ENCODE assay signal across 8 cellular contexts in the genomic region with DNA sequence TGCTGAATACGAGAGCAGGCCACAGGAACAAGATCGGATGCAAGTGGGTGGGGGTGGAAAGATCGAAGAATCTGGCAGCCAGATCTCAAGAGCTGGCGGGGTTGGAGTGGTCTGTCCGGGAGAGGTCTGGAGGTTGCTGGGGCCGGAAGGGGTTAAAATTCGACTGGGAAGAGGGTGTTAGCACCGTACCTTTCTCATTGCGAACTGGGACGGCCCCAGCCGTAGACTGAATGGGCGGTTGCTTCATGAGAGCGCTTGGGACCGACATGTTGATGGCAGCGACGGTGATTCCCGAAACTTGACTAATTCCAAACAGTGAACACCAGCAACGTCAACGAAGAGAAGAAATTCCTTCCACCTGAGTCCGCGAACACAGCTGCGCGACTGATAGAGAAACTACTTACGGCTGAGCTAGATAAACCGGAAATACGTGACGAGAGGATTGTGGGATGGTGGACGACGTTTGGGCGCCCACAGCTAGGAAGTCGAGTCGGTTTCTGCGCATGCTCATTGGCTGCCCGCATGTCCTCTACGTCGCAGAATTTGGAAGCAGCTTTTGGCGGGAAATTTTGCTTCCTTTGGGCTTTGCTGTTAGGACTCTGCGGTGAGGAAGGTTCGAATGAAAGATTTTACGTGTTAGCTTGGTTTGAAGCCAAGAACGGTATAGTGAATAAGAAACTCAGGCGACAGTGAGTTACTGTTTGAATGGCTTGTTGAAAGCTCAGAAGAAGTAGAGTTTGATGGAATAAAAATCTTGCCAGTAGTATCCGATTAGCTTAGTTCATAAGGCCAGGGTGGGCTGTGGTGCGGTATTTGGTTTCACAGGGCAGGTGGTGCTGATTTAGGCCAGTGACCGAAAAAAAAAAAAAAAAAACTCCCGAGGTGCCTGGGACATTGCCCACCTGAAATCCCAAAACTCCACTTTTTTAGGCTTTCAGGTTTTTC. TPM values are rescaled to one million over a fixed set of nuclear protein-coding genes. Genes with fewer than 3 reads are reported as not detected.
A peak's percentile ranks its signal among the peaks of the same experiment; 100 is the strongest.
DNase-seq lines count a peak whose midpoint lies in the region; ATAC-seq and TF ChIP-seq lines count a peak whose summit lies in the region.

Gene MFAP1 (minus strand): TSS at position 389 of the 945 bp plus-strand sequence. CDS start 121 bp downstream, at position 268.

- DNase-seq in GF-D8 (lab: John Stamatoyannopoulos, UW) (peak; percentile 88), NCI-H1092 (lab: John Stamatoyannopoulos, UW) (peak; percentile 91), globus pallidus (ENCODE audit: low spot score) (peak; percentile 96), nucleus accumbens (lab: John Stamatoyannopoulos, UW) (peak; percentile 29 to 97 (median 90)), suprapubic skin (ENCODE audit: low spot score in 2 of 2) (peak; percentile 94 to 97)

- peaks cover 2% of the 10 kb centered on the region for H3K36me3 ChIP-seq in suprapubic skin

- TF ChIP-seq EP300 in suprapubic skin (IDR thresholded peaks at IDR 0.05) = no peak

- ATAC-seq in HG02588 (IDR thresholded peaks at IDR 0.05; ENCODE audit: unreplicated experiment) = peak; percentile 78
- peak; percentile 88 for ATAC-seq in SK-N-SH treated with all-trans-retinoic acid at 6 μM for 48 hours

- peak in 1 of 2 donors; percentile 85 for TF ChIP-seq POLR2A in suprapubic skin (IDR thresholded peaks at IDR 0.05)

- 9% methylated on average over 38 of the region's 46 CpGs for WGBS in suprapubic skin

- peak within 1 kb of the TSS; percentile 77 for H3K4me3 ChIP-seq in suprapubic skin

- H3K4me1 ChIP-seq in suprapubic skin = peaks cover 45% of the 10 kb centered on the region

- H3K27ac ChIP-seq in suprapubic skin = peak within 1 kb of the TSS; percentile 91

- H3K4me3 Mint-ChIP-seq in activated naive CD4-positive, alpha-beta T cell treated with anti-CD3 and anti-CD28 coated beads, Interleukin-2, amount 50 U/mL, for 24 hours = peak within 1 kb of the TSS; percentile 99

- H3K27ac Mint-ChIP-seq in activated naive CD4-positive, alpha-beta T cell treated with anti-CD3 and anti-CD28 coated beads, Interleukin-2, amount 50 U/mL, for 24 hours = peak within 1 kb of the TSS; percentile 99

- H3K27me3 ChIP-seq in suprapubic skin = no peaks in the 10 kb centered on the region

- H3K9me3 Mint-ChIP-seq in activated naive CD4-positive, alpha-beta T cell treated with anti-CD3 and anti-CD28 coated beads, Interleukin-2, amount 50 U/mL, for 24 hours = no peaks in the 10 kb centered on the region

- no peak for TF ChIP-seq CTCF in suprapubic skin (IDR thresholded peaks at IDR 0.05)

- H3K36me3 Mint-ChIP-seq in activated naive CD4-positive, alpha-beta T cell treated with anti-CD3 and anti-CD28 coated beads, Interleukin-2, amount 50 U/mL, for 24 hours = peaks cover 5% of the 10 kb centered on the region

- peaks cover 59% of the 10 kb centered on the region for H3K4me1 Mint-ChIP-seq in activated naive CD4-positive, alpha-beta T cell treated with anti-CD3 and anti-CD28 coated beads, Interleukin-2, amount 50 U/mL, for 24 hours

- H3K27me3 Mint-ChIP-seq in activated naive CD4-positive, alpha-beta T cell treated with anti-CD3 and anti-CD28 coated beads, Interleukin-2, amount 50 U/mL, for 24 hours = no peaks in the 10 kb centered on the region

- no peaks in the 10 kb centered on the region for H3K9me3 ChIP-seq in suprapubic skin

TF ChIP-seq in SK-N-SH treated with all-trans-retinoic acid at 6 μM for 48 hours, 23 proteins besides CTCF, POLR2A, EP300 and RAD21:
- TF ChIP-seq ZNF70 (CRISPR knock-in tag; IDR thresholded peaks at IDR 0.05) = no peak
- TF ChIP-seq, protein P1, sequence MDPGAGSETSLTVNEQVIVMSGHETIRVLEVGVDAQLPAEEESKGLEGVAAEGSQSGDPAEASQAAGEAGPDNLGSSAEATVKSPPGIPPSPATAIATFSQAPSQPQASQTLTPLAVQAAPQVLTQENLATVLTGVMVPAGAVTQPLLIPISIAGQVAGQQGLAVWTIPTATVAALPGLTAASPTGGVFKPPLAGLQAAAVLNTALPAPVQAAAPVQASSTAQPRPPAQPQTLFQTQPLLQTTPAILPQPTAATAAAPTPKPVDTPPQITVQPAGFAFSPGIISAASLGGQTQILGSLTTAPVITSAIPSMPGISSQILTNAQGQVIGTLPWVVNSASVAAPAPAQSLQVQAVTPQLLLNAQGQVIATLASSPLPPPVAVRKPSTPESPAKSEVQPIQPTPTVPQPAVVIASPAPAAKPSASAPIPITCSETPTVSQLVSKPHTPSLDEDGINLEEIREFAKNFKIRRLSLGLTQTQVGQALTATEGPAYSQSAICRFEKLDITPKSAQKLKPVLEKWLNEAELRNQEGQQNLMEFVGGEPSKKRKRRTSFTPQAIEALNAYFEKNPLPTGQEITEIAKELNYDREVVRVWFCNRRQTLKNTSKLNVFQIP (CRISPR knock-in tag; IDR thresholded peaks at IDR 0.05; ENCODE audit: borderline replicate concordance, low read depth) = no peak
- TF ChIP-seq ZFP3 (CRISPR knock-in tag; IDR thresholded peaks at IDR 0.05) = no peak
- TF ChIP-seq, protein P2, sequence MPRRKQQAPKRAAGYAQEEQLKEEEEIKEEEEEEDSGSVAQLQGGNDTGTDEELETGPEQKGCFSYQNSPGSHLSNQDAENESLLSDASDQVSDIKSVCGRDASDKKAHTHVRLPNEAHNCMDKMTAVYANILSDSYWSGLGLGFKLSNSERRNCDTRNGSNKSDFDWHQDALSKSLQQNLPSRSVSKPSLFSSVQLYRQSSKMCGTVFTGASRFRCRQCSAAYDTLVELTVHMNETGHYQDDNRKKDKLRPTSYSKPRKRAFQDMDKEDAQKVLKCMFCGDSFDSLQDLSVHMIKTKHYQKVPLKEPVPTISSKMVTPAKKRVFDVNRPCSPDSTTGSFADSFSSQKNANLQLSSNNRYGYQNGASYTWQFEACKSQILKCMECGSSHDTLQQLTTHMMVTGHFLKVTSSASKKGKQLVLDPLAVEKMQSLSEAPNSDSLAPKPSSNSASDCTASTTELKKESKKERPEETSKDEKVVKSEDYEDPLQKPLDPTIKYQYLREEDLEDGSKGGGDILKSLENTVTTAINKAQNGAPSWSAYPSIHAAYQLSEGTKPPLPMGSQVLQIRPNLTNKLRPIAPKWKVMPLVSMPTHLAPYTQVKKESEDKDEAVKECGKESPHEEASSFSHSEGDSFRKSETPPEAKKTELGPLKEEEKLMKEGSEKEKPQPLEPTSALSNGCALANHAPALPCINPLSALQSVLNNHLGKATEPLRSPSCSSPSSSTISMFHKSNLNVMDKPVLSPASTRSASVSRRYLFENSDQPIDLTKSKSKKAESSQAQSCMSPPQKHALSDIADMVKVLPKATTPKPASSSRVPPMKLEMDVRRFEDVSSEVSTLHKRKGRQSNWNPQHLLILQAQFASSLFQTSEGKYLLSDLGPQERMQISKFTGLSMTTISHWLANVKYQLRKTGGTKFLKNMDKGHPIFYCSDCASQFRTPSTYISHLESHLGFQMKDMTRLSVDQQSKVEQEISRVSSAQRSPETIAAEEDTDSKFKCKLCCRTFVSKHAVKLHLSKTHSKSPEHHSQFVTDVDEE (CRISPR knock-in tag; IDR thresholded peaks at IDR 0.05) = no peak
- no peak for TF ChIP-seq PPARA (CRISPR knock-in tag; IDR thresholded peaks at IDR 0.05; ENCODE audit: borderline replicate concordance)
- TF ChIP-seq ZNF8 (CRISPR knock-in tag; IDR thresholded peaks at IDR 0.05) = no peak
- TF ChIP-seq ZFP30 (CRISPR knock-in tag; IDR thresholded peaks at IDR 0.05) = no peak
- no peak for TF ChIP-seq ARNTL (CRISPR knock-in tag; IDR thresholded peaks at IDR 0.05; ENCODE audit: borderline replicate concordance, low read depth)
- no peak for TF ChIP-seq OSR1 (CRISPR knock-in tag; IDR thresholded peaks at IDR 0.05)
- no peak for TF ChIP-seq TOX (CRISPR knock-in tag; IDR thresholded peaks at IDR 0.05; ENCODE audit: borderline replicate concordance)
- no peak for TF ChIP-seq ESRRG (CRISPR knock-in tag; IDR thresholded peaks at IDR 0.05)
- no peak for TF ChIP-seq ZNF565 (CRISPR knock-in tag; conservative IDR thresholded peaks at IDR 0.05; ENCODE audit: low read depth)
TF ChIP-seq in SK-N-SH treated with all-trans-retinoic acid at 6 μM for 48 hours: peak in this region for 0.

RNA-seq across cellular contexts. Expression of gene MFAP1, which starts in this region (rescaled TPM):
- 10 to 100 TPM; 12.8 to 17.7 (median 15.4) TPM for total RNA-seq in suprapubic skin

Comparison
In these comparisons a context has a peak if more than half of its experiments do, and no peak if none do; other contexts are left out.
1. Peak in every context shown above with its lines: DNase-seq, ATAC-seq, H3K4me3 ChIP-seq and H3K27ac ChIP-seq.